Comparison of ENCODE assay signal across 9 cellular contexts in genomic region chr19:56139847-56140582, GRCh38. TPM values are rescaled to one million over a fixed set of nuclear protein-coding genes. Genes with fewer than 3 reads are reported as not detected.
DNase-seq lines count a peak whose midpoint lies in the region; ATAC-seq, FAIRE-seq and TF ChIP-seq lines count a peak whose summit lies in the region.
"Had no signal": no experiment of that assay in that cellular context is flagged by ENCODE, and none has a peak within 500 bp of the region (broad histone marks: within the 10 kb centered on the region; RNA-seq: fewer than 3 reads in every experiment).

No MANE protein-coding gene starts in this region.

- H3K79me2 ChIP-seq in MM.1S (ENCODE audit: low read length): peaks cover 21% of the 10 kb centered on the region

- H3K36me3 ChIP-seq in MM.1S (replicated peaks; ENCODE audit: insufficient read depth, low read length): no peaks in the 10 kb centered on the region
- H3K36me3 ChIP-seq in muscle layer of colon (ENCODE audit: insufficient read depth, low read length): no peaks in the 10 kb centered on the region

- ATAC-seq in HG03139 (IDR thresholded peaks at IDR 0.05; ENCODE audit: unreplicated experiment): no peak

- peaks cover 17% of the 10 kb centered on the region for H3F3A ChIP-seq in MM.1S (ENCODE audit: insufficient read depth, low read length)

- no peak for TF ChIP-seq CTCF in MM.1S (IDR thresholded peaks at IDR 0.05; ENCODE audit: low read length)
- no peak for TF ChIP-seq CTCF in cardiac fibroblast (IDR thresholded peaks at IDR 0.05; ENCODE audit: low read depth, low read length)

- in situ Hi-C loops in Caki2 (cut with HindIII; ENCODE audit: low pct_unique_long_range_greater_than_20kb, low sequenced_read_pairs): no loop called here

- H2AFZ ChIP-seq in MM.1S (ENCODE audit: low read length): peak overlapping the region; percentile 63

- no peaks in the 10 kb centered on the region for H4K20me1 ChIP-seq in MM.1S (ENCODE audit: insufficient read depth, low read length)

- peak overlapping the region; percentile 77; the same call in 1 of the 2 replicates for H3K4me2 ChIP-seq in MM.1S (ENCODE audit: low read depth, low read length)

- H3K9me2 ChIP-seq in MM.1S (replicated peaks; ENCODE audit: insufficient read depth, low read length): no peaks in the 10 kb centered on the region

- H3K9me3 ChIP-seq in MM.1S (replicated peaks; ENCODE audit: insufficient read depth, low read length): no peaks in the 10 kb centered on the region
- no peaks in the 10 kb centered on the region for H3K9me3 ChIP-seq in muscle layer of colon (ENCODE audit: low read length)

- H3K4me3 ChIP-seq in MM.1S (ENCODE audit: low read length) (peak overlapping the region; percentile 68), cardiac fibroblast (replicated peaks in 1 of 2; ENCODE audit: low read depth in 2 of 2, low read length in 2 of 2) (peak overlapping the region; percentile 65), muscle layer of colon (ENCODE audit: low read depth in 1 of 2, low read length in 2 of 2) (peak overlapping the region; percentile 45 to 72)

- peak overlapping the region; percentile 65; the same call in 1 of the 2 replicates for H3K9ac ChIP-seq in MM.1S (ENCODE audit: low read length)
- H3K9ac ChIP-seq in muscle layer of colon (ENCODE audit: low read length): peak overlapping the region; percentile 59

- peak overlapping the region; percentile 73; the same call in 1 of the 2 replicates for H3K27ac ChIP-seq in MM.1S (ENCODE audit: low read length)
- peak overlapping the region; percentile 98 for H3K27ac ChIP-seq in muscle layer of colon (ENCODE audit: low read depth, low read length)

- H3K4me1 ChIP-seq in MM.1S (ENCODE audit: low read length) (peaks cover 23% of the 10 kb centered on the region), muscle layer of colon (ENCODE audit: insufficient read depth, low read length) (peaks cover 22% of the 10 kb centered on the region)

- DNase-seq in Caki2 (ENCODE audit: low read depth) (peak; percentile 23), MM.1S (no peak), cardiac fibroblast (ENCODE audit: low read depth in 2 of 2) (peak; percentile 19 to 21), frontal cortex (ENCODE audit: low spot score in 2 of 2) (no peak), globus pallidus (ENCODE audit: low spot score) (no peak), AG08395 (ENCODE audit: low spot score) (no peak)

- H3K27me3 ChIP-seq in MM.1S (replicated peaks; ENCODE audit: insufficient read depth, low read length) (no peaks in the 10 kb centered on the region), muscle layer of colon (ENCODE audit: control insufficient read depth in 1 of 2, insufficient read depth in 2 of 2, low read length in 2 of 2) (no peaks in the 10 kb centered on the region)

- no peak for FAIRE-seq in frontal cortex (lab: Jason Lieb, UNC)

RNA-seq across cellular contexts. Expression of gene ZNF444, which starts 1.1 kb away (rescaled TPM):
- total RNA-seq in Caki2 (2014; rRNA removed; shearing (Covaris generic); ENCODE audit: low replicate concordance): 30.9 and 31.3 TPM in 2 replicates
- 10.2 TPM for total RNA-seq in frontal cortex

RNA-seq across cellular contexts. Expression of gene ZNF787, which starts 18.9 kb away (rescaled TPM):
- total RNA-seq in Caki2 (2014; rRNA removed; shearing (Covaris generic); ENCODE audit: low replicate concordance): 63.4 and 64.2 TPM in 2 replicates
- total RNA-seq in frontal cortex: 15.1 TPM

RNA-seq across cellular contexts. Expression of gene GALP, which starts 35.8 kb away (rescaled TPM):
- total RNA-seq in Caki2 (2014; rRNA removed; shearing (Covaris generic); ENCODE audit: low replicate concordance): not detected in 2 replicates
- 0.41 TPM for total RNA-seq in frontal cortex

RNA-seq across cellular contexts. Expression of gene ZSCAN5B, which starts 57.6 kb away (rescaled TPM):
- total RNA-seq in Caki2 (2014; rRNA removed; shearing (Covaris generic); ENCODE audit: low replicate concordance): not detected in 2 replicates
- not detected for total RNA-seq in frontal cortex
- total RNA-seq: NCI-H460 had no signal

Comparison
In these comparisons a context has a peak if more than half of its experiments do, and no peak if none do; other contexts are left out.
1. DNase-seq: peak in Caki2 (single experiment) and cardiac fibroblast (2 of 2); none in MM.1S (single experiment), frontal cortex (0 of 2), globus pallidus (single experiment) and AG08395 (single experiment).
2. Peak in every context shown above with its lines, with median percentiles within 50 percentile points of each other: H3K4me3 ChIP-seq.